Comparison of ENCODE assay signal across 19 cellular contexts in genomic region chr20:62949887-62950286, GRCh38. TPM values are rescaled to one million over a fixed set of nuclear protein-coding genes. Genes with fewer than 3 reads are reported as not detected.
DNase-seq lines count a peak whose midpoint lies in the region; ATAC-seq and TF ChIP-seq lines count a peak whose summit lies in the region.
"Had no signal": no experiment of that assay in that cellular context is flagged by ENCODE, and none has a peak within 500 bp of the region (broad histone marks: within the 10 kb centered on the region; RNA-seq: fewer than 3 reads in every experiment).

No MANE protein-coding gene starts in this region.

- no peak overlapping the region for H3K4me3 Mint-ChIP-seq in WTC11

- no peak for TF ChIP-seq POLR2A in spleen (IDR thresholded peaks at IDR 0.05)

- H3K9ac ChIP-seq in mesendoderm (ENCODE audit: low read length) = no peak overlapping the region

- POLR2A ChIA-PET in WTC11 (lab: Charles Lee) = interaction anchor here (0.9 kb wide), 1 partner anchor 12 kb away, joined by 3 read pairs; the partner anchor contains the start of gene GID8

- no peak overlapping the region for H4K8ac ChIP-seq in mesendoderm (ENCODE audit: low read depth, low read length)

- no peak overlapping the region for H3K56ac ChIP-seq in mesendoderm (ENCODE audit: low read length)

- no peak overlapping the region for H3K4me3 ChIP-seq in mesendoderm (ENCODE audit: low read length)
- H3K4me3 ChIP-seq in spleen = no peak overlapping the region
- no peak overlapping the region for H3K4me3 ChIP-seq in upper lobe of right lung

- H3K36me3 ChIP-seq in mesendoderm (ENCODE audit: control insufficient read depth, insufficient read depth, low read length) (peaks cover 17% of the 10 kb centered on the region), spleen (peaks cover 0 to 61% (median 43%) of the 10 kb centered on the region in 6 donors), upper lobe of right lung (peaks cover 39% of the 10 kb centered on the region)

- H3K4me1 Mint-ChIP-seq in WTC11 = peaks cover 17% of the 10 kb centered on the region

- H3K27ac ChIP-seq in mesendoderm (ENCODE audit: low read depth, low read length) = no peak overlapping the region
- H3K27ac ChIP-seq in spleen = no peak overlapping the region
- H3K27ac ChIP-seq in upper lobe of right lung = no peak overlapping the region
- H3K27ac ChIP-seq: C4-2B had no signal

- no peak overlapping the region for H2BK5ac ChIP-seq in mesendoderm (ENCODE audit: low read length)

- ATAC-seq in left cardiac atrium (no peak), Right ventricle myocardium inferior (no peak), WTC11 (no peak), upper lobe of right lung (no peak), GM18873 (IDR thresholded peaks at IDR 0.05; ENCODE audit: low FRiP score, unreplicated experiment) (no peak), HG03025 (IDR thresholded peaks at IDR 0.05; ENCODE audit: low FRiP score, unreplicated experiment) (no peak)

- H3K18ac ChIP-seq in mesendoderm (ENCODE audit: low read length) = no peak overlapping the region

- CTCF ChIA-PET in WTC11 (lab: Charles Lee) = interaction anchor here (0.5 to 2.4 kb wide), 15 partner anchors 11 to 88 kb away, joined by 3 to 14 read pairs (median 4); partner anchors contain the start of genes GID8 and TCFL5

- peaks cover 5% of the 10 kb centered on the region for H3K79me2 ChIP-seq in mesendoderm (ENCODE audit: control insufficient read depth, insufficient read depth, low read length)

- TF ChIP-seq CTCF in WTC11 (IDR thresholded peaks at IDR 0.05) = no peak
- TF ChIP-seq CTCF in spleen (IDR thresholded peaks at IDR 0.05 in 8 of 11, conservative IDR thresholded peaks at IDR 0.05 in 3 of 11) = no peak
- TF ChIP-seq CTCF in upper lobe of right lung (IDR thresholded peaks at IDR 0.05) = no peak

- no CpG with 5 or more reads among the region's 11 CpGs for WGBS in mesendoderm (ENCODE audit: extremely low coverage, insufficient coverage, low lambda C conversion rate)
- 83 to 93% (median 90%) methylated on average over 11 of the region's 11 CpGs for WGBS in spleen, 5 donors

- peaks cover 21% of the 10 kb centered on the region for H3K79me1 ChIP-seq in mesendoderm (ENCODE audit: low read length)

- peak overlapping the region; percentile 90 for H3K27ac Mint-ChIP-seq in WTC11

- H3K4me1 ChIP-seq in mesendoderm (ENCODE audit: control insufficient read depth, low read depth, low read length) (peaks cover 5% of the 10 kb centered on the region), spleen (peaks cover 21 to 44% (median 33%) of the 10 kb centered on the region in 6 donors), upper lobe of right lung (peaks cover 30% of the 10 kb centered on the region)

- peaks cover 55% of the 10 kb centered on the region for H3K36me3 Mint-ChIP-seq in WTC11

- H3K4me2 ChIP-seq in mesendoderm (ENCODE audit: low read length) = no peak overlapping the region

- H3K23ac ChIP-seq in mesendoderm (ENCODE audit: low read length) = peak overlapping the region; percentile 66

- intact Hi-C loops in left cardiac atrium (cut with DNase I) (no loop called here), Right ventricle myocardium inferior (cut with DNase I) (no loop called here), spleen (cut with DNase I; ENCODE audit: low total_unique reads) (no loop called here), upper lobe of right lung (cut with DNase I) (no loop called here)

- H3K27me3 ChIP-seq in mesendoderm (ENCODE audit: insufficient read depth, low read length, poor library complexity) (no peaks in the 10 kb centered on the region), spleen (replicated peaks in 1 of 7) (no peaks in the 10 kb centered on the region), upper lobe of right lung (no peaks in the 10 kb centered on the region)

- no peak overlapping the region for H2BK120ac ChIP-seq in mesendoderm (ENCODE audit: low read depth, low read length)

- DNase-seq in left cardiac atrium (peak; percentile 15), Right ventricle myocardium inferior (ENCODE audit: missing footprints) (no peak), WTC11 (ENCODE audit: low spot score) (no peak), mesendoderm (no peak), spleen (peak; percentile 32), upper lobe of right lung (no peak)
- DNase-seq: NCI-H1048; NCI-H1436 treated with DMSO at 0.1 percent for 48 hours; NCI-H2029 treated with DMSO at 0.1 percent for 48 hours; NCI-H2171 treated with DMSO at 0.1 percent for 48 hours; NCI-H446 treated with DMSO at 0.1 percent for 48 hours; NK-92 treated with Interleukin-12 subunit alpha and Interleukin-12 subunit beta, amount 100 ng/mL, for 24 hours had no signal

- H3K9me3 Mint-ChIP-seq in WTC11 = no peaks in the 10 kb centered on the region

- no peak overlapping the region for H3K4ac ChIP-seq in mesendoderm (ENCODE audit: low read depth, low read length)

- no peaks in the 10 kb centered on the region for H3K27me3 Mint-ChIP-seq in WTC11 (ENCODE audit: low read depth)

- no peaks in the 10 kb centered on the region for H3K9me3 ChIP-seq in spleen
- no peaks in the 10 kb centered on the region for H3K9me3 ChIP-seq in upper lobe of right lung

- H2BK15ac ChIP-seq in mesendoderm (replicated peaks; ENCODE audit: low read depth) = no peak overlapping the region

- H2AK5ac ChIP-seq in mesendoderm (ENCODE audit: low read length) = no peak overlapping the region

- no peak overlapping the region for H4K5ac ChIP-seq in mesendoderm (ENCODE audit: low read length)

TF ChIP-seq in WTC11, 78 proteins besides CTCF, POLR2A, EP300 and RAD21 (continues in another document):
- TF ChIP-seq ATF2 (CRISPR knock-in tag; IDR thresholded peaks at IDR 0.05; ENCODE audit: borderline replicate concordance, low read depth) = no peak
- TF ChIP-seq CBFB (CRISPR knock-in tag; IDR thresholded peaks at IDR 0.05; ENCODE audit: low read depth) = no peak
- TF ChIP-seq AFF4 (CRISPR knock-in tag; IDR thresholded peaks at IDR 0.05; ENCODE audit: borderline replicate concordance) = no peak
- TF ChIP-seq RELA (CRISPR knock-in tag; IDR thresholded peaks at IDR 0.05; ENCODE audit: borderline replicate concordance) = no peak
- TF ChIP-seq SMAD4 (CRISPR knock-in tag; IDR thresholded peaks at IDR 0.05) = no peak

RNA-seq across cellular contexts. Expression of gene SLC17A9, which starts 2.6 kb away (rescaled TPM):
- 1 to 10 TPM; 2.1 to 5.7 TPM for total RNA-seq in left cardiac atrium
- total RNA-seq in Right ventricle myocardium inferior = 0.41 TPM
- total RNA-seq in WTC11 (2021) = 26.2 to 41.7 TPM (median 30.8 TPM) in 3 replicates
- polyA plus RNA-seq in mesendoderm (2013, experiment 1 of 2) = 11.4 TPM
- 12.4 TPM for polyA plus RNA-seq in mesendoderm (2013, experiment 2 of 2)
- total RNA-seq in spleen = 10 to 100 TPM; 18.8 to 41.9 (median 31.4) TPM
- 10 to 100 TPM; 34.4 to 95.3 (median 41.5) TPM for polyA plus RNA-seq in spleen
- 15.2 TPM for total RNA-seq in upper lobe of right lung
- total RNA-seq: SK-MEL-5 had no signal

RNA-seq across cellular contexts. Expression of gene GID8, which starts 11.9 kb away (rescaled TPM):
- total RNA-seq in left cardiac atrium = 10 to 100 TPM; 16.8 to 20.2 TPM
- total RNA-seq in Right ventricle myocardium inferior = 16.1 TPM
- total RNA-seq in WTC11 (2021) = 56.2 to 70.2 TPM (median 56.6 TPM) in 3 replicates
- polyA plus RNA-seq in mesendoderm (2013, experiment 1 of 2) = 34.7 TPM
- 34.4 TPM for polyA plus RNA-seq in mesendoderm (2013, experiment 2 of 2)
- total RNA-seq in spleen = 10 to 100 TPM; 26.5 to 33.3 (median 29.6) TPM
- polyA plus RNA-seq in spleen = 10 to 100 TPM in 2 of 3 donors, 1 to 10 TPM in 1; 9.7 to 12.9 (median 12.0) TPM
- 27.4 TPM for total RNA-seq in upper lobe of right lung

RNA-seq across cellular contexts. Expression of gene DIDO1, which starts 23.6 kb away (rescaled TPM):
- total RNA-seq in left cardiac atrium = 10 to 100 TPM; 33.8 to 39.1 TPM
- total RNA-seq in Right ventricle myocardium inferior = 33.5 TPM
- 69.3 to 87.3 TPM (median 71.6 TPM) in 3 replicates for total RNA-seq in WTC11 (2021)
- 37.6 TPM for polyA plus RNA-seq in mesendoderm (2013, experiment 1 of 2)
- 38.2 TPM for polyA plus RNA-seq in mesendoderm (2013, experiment 2 of 2)
- total RNA-seq in spleen = 10 to 100 TPM; 61.2 to 79.6 (median 76.0) TPM
- polyA plus RNA-seq in spleen = 10 to 100 TPM; 17.4 to 23.2 (median 17.8) TPM
- total RNA-seq in upper lobe of right lung = 55.5 TPM

RNA-seq across cellular contexts. Expression of gene BHLHE23, which starts 56.9 kb away (rescaled TPM):
- total RNA-seq in left cardiac atrium (not detected), Right ventricle myocardium inferior (not detected), WTC11 (2021) (0.57 to 1.3 TPM (median 0.66 TPM) in 3 replicates), spleen (not detected), upper lobe of right lung (not detected)
- not detected for polyA plus RNA-seq in mesendoderm (2013, experiment 1 of 2)
- not detected for polyA plus RNA-seq in mesendoderm (2013, experiment 2 of 2)
- not detected for polyA plus RNA-seq in spleen
- total RNA-seq: MCF 10A, OCI-LY7, RPMI7951, SK-MEL-5 had no signal

Comparison
In these comparisons a context has a peak if more than half of its experiments do, and no peak if none do; other contexts are left out.
1. DNase-seq: peak in left cardiac atrium (single experiment) and spleen (single experiment); none in Right ventricle myocardium inferior (single experiment), WTC11 (single experiment), mesendoderm (single experiment) and upper lobe of right lung (single experiment).